ENCODE assay signal across 2 cellular contexts in genomic region chr10:126585249-126585986, GRCh38.
TF ChIP-seq lines count a peak whose summit lies in the region.

No MANE protein-coding gene starts in this region.

TF ChIP-seq in HepG2, 621 proteins besides CTCF, POLR2A, EP300 and RAD21 (continued from another document):
- TF ChIP-seq ZNF512 (CRISPR knock-in tag; IDR thresholded peaks at IDR 0.05) (0 out of 2 replicates have a peak, but pooled peaks have one; percentile 56), ZFP36L1 (CRISPR knock-in tag; IDR thresholded peaks at IDR 0.05) (no peak), ATF7-NPFF (CRISPR knock-in tag; IDR thresholded peaks at IDR 0.05; ENCODE audit: low read depth) (no peak), ZNF446 (CRISPR knock-in tag; IDR thresholded peaks at IDR 0.05) (no peak)
TF ChIP-seq in HepG2: peak in this region for 1.

TF ChIP-seq in K562, 482 proteins besides CTCF, POLR2A, EP300 and RAD21 (continued from another document):
- TF ChIP-seq ZNF512 (tag; IDR thresholded peaks at IDR 0.05) (peak; percentile 76), ELF2 (CRISPR knock-in tag; IDR thresholded peaks at IDR 0.05) (no peak), ZNF121 (CRISPR knock-in tag; conservative IDR thresholded peaks at IDR 0.05) (no peak), ZNF644 (tag; IDR thresholded peaks at IDR 0.05; ENCODE audit: low read depth) (no peak)
TF ChIP-seq in K562: peak in this region for 1.
